10 cellular contexts compared by ENCODE assay signal in the genomic region with DNA sequence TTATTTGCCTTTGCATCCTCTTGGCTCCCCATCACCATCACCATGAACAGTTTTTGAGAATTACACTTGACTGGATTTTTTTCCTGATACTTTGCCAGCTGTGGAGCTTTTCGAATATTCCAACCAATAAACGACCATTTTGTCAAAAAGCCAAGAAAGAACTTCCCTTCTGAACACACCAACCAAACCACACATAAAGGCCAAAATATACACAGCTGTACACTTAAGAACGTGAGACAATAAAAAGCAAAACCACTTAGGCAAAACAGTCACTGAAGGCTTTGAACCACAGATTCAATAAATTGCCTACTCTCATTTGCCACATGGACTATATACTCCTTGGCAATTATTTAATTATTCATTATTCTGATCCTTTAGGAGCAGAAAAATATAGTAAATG. TPM values are rescaled to one million over a fixed set of nuclear protein-coding genes. Genes with fewer than 3 reads are reported as not detected.
DNase-seq lines count a peak whose midpoint lies in the region; ATAC-seq, FAIRE-seq and TF ChIP-seq lines count a peak whose summit lies in the region.
"Had no signal": no experiment of that assay in that cellular context is flagged by ENCODE, and none has a peak within 500 bp of the region (broad histone marks: within the 10 kb centered on the region; RNA-seq: fewer than 3 reads in every experiment).

No MANE protein-coding gene starts in this region.

- CTCF ChIA-PET in K562 (lab: Yijun Ruan, JAX; ENCODE audit: low intra/inter-chr PET ratio) = no interaction called here

- peaks cover 56% of the 10 kb centered on the region for H3K4me1 Mint-ChIP-seq in activated naive CD4-positive, alpha-beta T cell treated with anti-CD3 and anti-CD28 coated beads, Interleukin-2, amount 50 U/mL, for 24 hours

- no peaks in the 10 kb centered on the region for H3K27me3 ChIP-seq in K562 (ENCODE audit: control insufficient read depth in 2 of 2, insufficient read depth in 2 of 2, low read length in 2 of 2)
- no peaks in the 10 kb centered on the region for H3K27me3 ChIP-seq in vagina
- H3K27me3 ChIP-seq: ascending aorta had no signal

- WGBS in K562 (ENCODE audit: insufficient coverage, low coverage, missing lambda C conversion rate) = 0% methylated on average over 3 of the region's 3 CpGs

- POLR2A ChIA-PET in K562 (lab: Yijun Ruan, JAX) = interaction anchor here (0.7 to 4.0 kb wide), 6 partner anchors 14 to 242 kb away, joined by 3 to 81 read pairs (median 4); partner anchors contain the start of genes OXA1L and PSMB5

- peak overlapping the region; percentile 75; the same call in 1 of the 2 replicates for H2AFZ ChIP-seq in K562 (ENCODE audit: low read depth, low read length)

- no peak for TF ChIP-seq EP300 in K562 (IDR thresholded peaks at IDR 0.05; ENCODE audit: low read length)

- peak overlapping the region; percentile 84 for H3K4me2 ChIP-seq in K562 (ENCODE audit: insufficient read depth, low read length)

- DNase-seq in activated naive CD4-positive, alpha-beta T cell treated with anti-CD3 and anti-CD28 coated beads, Interleukin-2, amount 50 U/mL, for 16 hours = no peak
- DNase-seq in NCI-H446 (lab: John Stamatoyannopoulos, UW) = peak; percentile 21 to 71
- peak in 1 of 4 experiments; percentile 31 for DNase-seq in K562 (ENCODE audit: extremely low read depth in 1 of 4, low spot score in 3 of 4)
- DNase-seq in vagina (ENCODE audit: extremely low spot score in 2 of 2) = no peak
- no peak for DNase-seq in pons (ENCODE audit: low spot score)
- DNase-seq in activated effector memory CD4-positive, alpha-beta T cell treated with Interleukin-2 at 50 U/mL for 16 hours = no peak

- in situ Hi-C loops in K562 (cut with MboI) = no loop called here

- ATAC-seq in K562 (no peak), GM18517 (IDR thresholded peaks at IDR 0.05; ENCODE audit: unreplicated experiment) (no peak)

- H3K27ac ChIP-seq in K562 (ENCODE audit: extremely low read depth, low read depth, low read length) (peak overlapping the region; percentile 97), vagina (peak overlapping the region; percentile 83)

- H3K36me3 ChIP-seq in K562 (ENCODE audit: control insufficient read depth, insufficient read depth, low read length) (no peaks in the 10 kb centered on the region), vagina (no peaks in the 10 kb centered on the region)
- H3K36me3 ChIP-seq: ascending aorta had no signal

- H3K27ac Mint-ChIP-seq in activated naive CD4-positive, alpha-beta T cell treated with anti-CD3 and anti-CD28 coated beads, Interleukin-2, amount 50 U/mL, for 24 hours = peak overlapping the region; percentile 48

- H4K20me1 ChIP-seq in K562 (replicated peaks; ENCODE audit: control insufficient read depth, insufficient read depth, low read length) = no peaks in the 10 kb centered on the region

- peaks cover 24 to 40% of the 10 kb centered on the region in 2 experiments for H3K4me1 ChIP-seq in K562 (replicated peaks in 1 of 2; ENCODE audit: control insufficient read depth in 2 of 2, insufficient read depth in 2 of 2, low read length in 2 of 2)
- peaks cover 18% of the 10 kb centered on the region for H3K4me1 ChIP-seq in vagina

- peak overlapping the region; percentile 93 for H3K4me3 Mint-ChIP-seq in activated naive CD4-positive, alpha-beta T cell treated with anti-CD3 and anti-CD28 coated beads, Interleukin-2, amount 50 U/mL, for 24 hours

- no peak for FAIRE-seq in K562 (lab: Jason Lieb, UNC)
- FAIRE-seq: H1 had no signal

- TF ChIP-seq CTCF in K562 (IDR thresholded peaks at IDR 0.05 in 2 of 3, conservative IDR thresholded peaks at IDR 0.05 in 1 of 3; ENCODE audit: insufficient read depth in 2 of 3, low read depth in 1 of 3, low read length in 3 of 3) (no peak), vagina (IDR thresholded peaks at IDR 0.05) (no peak)

- H3K27me3 Mint-ChIP-seq in activated naive CD4-positive, alpha-beta T cell treated with anti-CD3 and anti-CD28 coated beads, Interleukin-2, amount 50 U/mL, for 24 hours = no peaks in the 10 kb centered on the region

- H3K4me3 ChIP-seq in K562 (peak overlapping the region; percentile 43), vagina (no peak overlapping the region)

- no peaks in the 10 kb centered on the region for H3K36me3 Mint-ChIP-seq in activated naive CD4-positive, alpha-beta T cell treated with anti-CD3 and anti-CD28 coated beads, Interleukin-2, amount 50 U/mL, for 24 hours

- H3K9me3 Mint-ChIP-seq in activated naive CD4-positive, alpha-beta T cell treated with anti-CD3 and anti-CD28 coated beads, Interleukin-2, amount 50 U/mL, for 24 hours = no peaks in the 10 kb centered on the region

- BruUV-seq in K562 (replicated peaks; lab: Mats Ljungman, UMichigan) = no TSS peak

- no peak for TF ChIP-seq POLR2A in K562 (conservative IDR thresholded peaks at IDR 0.05)
- no peak for TF ChIP-seq POLR2A in vagina (IDR thresholded peaks at IDR 0.05)

- no peaks in the 10 kb centered on the region for H3K9me1 ChIP-seq in K562 (ENCODE audit: control insufficient read depth, insufficient read depth, low read length)

- H3K9ac ChIP-seq in K562 (ENCODE audit: insufficient read depth in 1 of 2, low read depth in 2 of 2, low read length in 2 of 2) = peak overlapping the region in 1 of 2 experiments; percentile 92; a peak in 2 of 4 replicates

- intact Hi-C loops in K562 (cut with micrococcal nuclease) (no loop called here), vagina (cut with DNase I) (loop anchor here (5.0 kb wide), 1 partner anchor 1398 kb away; no protein-coding TSS in a partner anchor)

- TF ChIP-seq RAD21 in K562 (CRISPR knock-in tag; conservative IDR thresholded peaks at IDR 0.05 in 1 of 2, IDR thresholded peaks at IDR 0.05 in 1 of 2) = no peak

- H3K79me2 ChIP-seq in K562 (ENCODE audit: control insufficient read depth, insufficient read depth, low read length) = peaks cover 43% of the 10 kb centered on the region

- H3K9me3 ChIP-seq in K562 (replicated peaks; ENCODE audit: control insufficient read depth, insufficient read depth, low read depth, low read length) (no peaks in the 10 kb centered on the region), vagina (no peaks in the 10 kb centered on the region)
- H3K9me3 ChIP-seq: ascending aorta had no signal

RNA-seq across cellular contexts. Expression of gene C14orf93, which starts 1.1 kb away (rescaled TPM):
- total RNA-seq in K562 (2011; cell fraction: chromatin; rRNA removed; ENCODE audit: low replicate concordance) = 17.1 and 22.1 TPM in 2 replicates
- 11.1 and 12.5 TPM in 2 replicates for total RNA-seq in K562 (2011; cell fraction: nucleolus; rRNA removed)
- total RNA-seq in K562 (2011; cell fraction: nucleoplasm; rRNA removed) = 12.4 and 13.6 TPM in 2 replicates
- total RNA-seq in K562 (2014; rRNA removed) (17.0 and 18.7 TPM in 2 replicates), K562 (2014; rRNA removed; fragmentation: Illumina TruSeq; extraction: Trizol) (11.1 and 12.9 TPM in 2 replicates), K562 (2015; rRNA removed; fragmentation: Illumina TruSeq; extraction: Trizol) (11.8 and 14.8 TPM in 2 replicates), K562 (2021) (15.9 and 16.1 TPM in 2 replicates), vagina (16.0 TPM)
- polyA plus RNA-seq in K562 (2011; rRNA removed) (20.4 and 23.1 TPM in 2 replicates), K562 (2014; fragmentation: Illumina TruSeq; extraction: Trizol) (22.0 and 26.3 TPM in 2 replicates), K562 (2014; fragmentation: Nextera tagmentation; extraction: Ambion mirVana) (1 to 10 TPM; 2.2 to 3.0 TPM), K562 (2014; rRNA removed) (22.4 and 24.3 TPM in 2 replicates)
- polyA plus RNA-seq in K562 (2011; cell fraction: cytosol; rRNA removed) = 24.5 and 29.4 TPM in 2 replicates
- 21.8 and 24.5 TPM in 2 replicates for polyA plus RNA-seq in K562 (2011; cell fraction: nucleus; rRNA removed)
- polyA plus RNA-seq in K562 (2012) = 11.8 and 23.7 TPM in 2 replicates
- 28.0 and 29.8 TPM in 2 replicates for polyA minus RNA-seq in K562 (2011; rRNA and poly(A)+ RNA removed)
- polyA minus RNA-seq in K562 (2011; cell fraction: cytosol; rRNA and poly(A)+ RNA removed) = 9.7 and 11.8 TPM in 2 replicates
- 5.3 and 7.0 TPM in 2 replicates for polyA minus RNA-seq in K562 (2011; cell fraction: nucleus; rRNA and poly(A)+ RNA removed)

RNA-seq across cellular contexts. Expression of gene PSMB5, which starts 25.9 kb away (rescaled TPM):
- 49.0 and 108 TPM in 2 replicates for total RNA-seq in K562 (2011; cell fraction: chromatin; rRNA removed; ENCODE audit: low replicate concordance)
- total RNA-seq in K562 (2011; cell fraction: nucleolus; rRNA removed) = 166 and 172 TPM in 2 replicates
- total RNA-seq in K562 (2011; cell fraction: nucleoplasm; rRNA removed) = 110 and 115 TPM in 2 replicates
- total RNA-seq in K562 (2014; rRNA removed) (279 and 297 TPM in 2 replicates), K562 (2014; rRNA removed; fragmentation: Illumina TruSeq; extraction: Trizol) (204 and 223 TPM in 2 replicates), K562 (2015; rRNA removed; fragmentation: Illumina TruSeq; extraction: Trizol) (210 and 212 TPM in 2 replicates), K562 (2021) (198 and 218 TPM in 2 replicates), vagina (92.8 TPM)
- polyA plus RNA-seq in K562 (2011; rRNA removed) (273 and 285 TPM in 2 replicates), K562 (2014; fragmentation: Illumina TruSeq; extraction: Trizol) (194 and 201 TPM in 2 replicates), K562 (2014; fragmentation: Nextera tagmentation; extraction: Ambion mirVana) (1,000 to 10,000 TPM; 1,679 to 1,870 TPM), K562 (2014; rRNA removed) (249 and 269 TPM in 2 replicates)
- polyA plus RNA-seq in K562 (2011; cell fraction: cytosol; rRNA removed) = 421 and 454 TPM in 2 replicates
- polyA plus RNA-seq in K562 (2011; cell fraction: nucleus; rRNA removed) = 100 and 125 TPM in 2 replicates
- 194 and 217 TPM in 2 replicates for polyA plus RNA-seq in K562 (2012)
- 242 and 304 TPM in 2 replicates for polyA minus RNA-seq in K562 (2011; rRNA and poly(A)+ RNA removed)
- 130 and 188 TPM in 2 replicates for polyA minus RNA-seq in K562 (2011; cell fraction: cytosol; rRNA and poly(A)+ RNA removed)
- polyA minus RNA-seq in K562 (2011; cell fraction: nucleus; rRNA and poly(A)+ RNA removed) = 61.7 and 82.4 TPM in 2 replicates

RNA-seq across cellular contexts. Expression of gene AJUBA, which starts 26.5 kb away (rescaled TPM):
- 12.8 and 18.9 TPM in 2 replicates for total RNA-seq in K562 (2011; cell fraction: chromatin; rRNA removed; ENCODE audit: low replicate concordance)
- 9.2 and 10.0 TPM in 2 replicates for total RNA-seq in K562 (2011; cell fraction: nucleolus; rRNA removed)
- 10.9 and 18.6 TPM in 2 replicates for total RNA-seq in K562 (2011; cell fraction: nucleoplasm; rRNA removed)
- total RNA-seq in K562 (2014; rRNA removed) = 3.3 and 5.3 TPM in 2 replicates
- 3.1 and 3.2 TPM in 2 replicates for total RNA-seq in K562 (2014; rRNA removed; fragmentation: Illumina TruSeq; extraction: Trizol)
- 1.5 and 1.8 TPM in 2 replicates for total RNA-seq in K562 (2015; rRNA removed; fragmentation: Illumina TruSeq; extraction: Trizol)
- 2.9 and 4.3 TPM in 2 replicates for total RNA-seq in K562 (2021)
- polyA plus RNA-seq in K562 (2011; rRNA removed) = 4.7 and 6.4 TPM in 2 replicates
- polyA plus RNA-seq in K562 (2011; cell fraction: cytosol; rRNA removed) = 3.5 and 5.2 TPM in 2 replicates
- 7.3 and 10.0 TPM in 2 replicates for polyA plus RNA-seq in K562 (2011; cell fraction: nucleus; rRNA removed)
- polyA plus RNA-seq in K562 (2012) = 3.0 and 13.8 TPM in 2 replicates
- 2.3 and 2.8 TPM in 2 replicates for polyA plus RNA-seq in K562 (2014; fragmentation: Illumina TruSeq; extraction: Trizol)
- 1 to 10 TPM in 1 of 2 experiments, under 1 TPM in 1; 0.73 to 1.6 TPM for polyA plus RNA-seq in K562 (2014; fragmentation: Nextera tagmentation; extraction: Ambion mirVana)
- polyA plus RNA-seq in K562 (2014; rRNA removed) = 2.0 and 2.2 TPM in 2 replicates
- polyA minus RNA-seq in K562 (2011; rRNA and poly(A)+ RNA removed) = 10.0 and 10.6 TPM in 2 replicates
- polyA minus RNA-seq in K562 (2011; cell fraction: cytosol; rRNA and poly(A)+ RNA removed) = 3.7 and 4.5 TPM in 2 replicates
- 4.7 and 9.6 TPM in 2 replicates for polyA minus RNA-seq in K562 (2011; cell fraction: nucleus; rRNA and poly(A)+ RNA removed)
- total RNA-seq in vagina = 21.9 TPM

RNA-seq across cellular contexts. Expression of gene PSMB11, which starts 33.2 kb away (rescaled TPM):
- not detected in 2 replicates for total RNA-seq in K562 (2011; cell fraction: chromatin; rRNA removed; ENCODE audit: low replicate concordance)
- 0.17 TPM in 1 of 2 replicates, not detected in the other for total RNA-seq in K562 (2011; cell fraction: nucleolus; rRNA removed)
- total RNA-seq in K562 (2011; cell fraction: nucleoplasm; rRNA removed) = not detected in 2 replicates
- total RNA-seq in K562 (2014; rRNA removed) = not detected in 2 replicates
- not detected in 2 replicates for total RNA-seq in K562 (2014; rRNA removed; fragmentation: Illumina TruSeq; extraction: Trizol)
- not detected in 2 replicates for total RNA-seq in K562 (2015; rRNA removed; fragmentation: Illumina TruSeq; extraction: Trizol)
- total RNA-seq in K562 (2021) = not detected in 2 replicates
- polyA plus RNA-seq in K562 (2011; rRNA removed) = not detected in 2 replicates
- 0.06 TPM in 1 of 2 replicates, not detected in the other for polyA plus RNA-seq in K562 (2011; cell fraction: cytosol; rRNA removed)
- polyA plus RNA-seq in K562 (2011; cell fraction: nucleus; rRNA removed) = not detected in 2 replicates
- polyA plus RNA-seq in K562 (2012) = not detected in 2 replicates
- not detected in 2 replicates for polyA plus RNA-seq in K562 (2014; fragmentation: Illumina TruSeq; extraction: Trizol)
- polyA plus RNA-seq in K562 (2014; fragmentation: Nextera tagmentation; extraction: Ambion mirVana) = not detected
- not detected in 2 replicates for polyA plus RNA-seq in K562 (2014; rRNA removed)
- not detected in 2 replicates for polyA minus RNA-seq in K562 (2011; rRNA and poly(A)+ RNA removed)
- polyA minus RNA-seq in K562 (2011; cell fraction: cytosol; rRNA and poly(A)+ RNA removed) = not detected in 2 replicates
- not detected in 2 replicates for polyA minus RNA-seq in K562 (2011; cell fraction: nucleus; rRNA and poly(A)+ RNA removed)
- not detected for total RNA-seq in vagina
- total RNA-seq: ascending aorta, H1 had no signal
- polyA plus RNA-seq: H1 had no signal

RNA-seq across cellular contexts. Expression of gene CDH24, which starts 48.5 kb away (rescaled TPM):
- 31.5 and 72.4 TPM in 2 replicates for total RNA-seq in K562 (2011; cell fraction: chromatin; rRNA removed; ENCODE audit: low replicate concordance)
- 45.5 and 46.5 TPM in 2 replicates for total RNA-seq in K562 (2011; cell fraction: nucleolus; rRNA removed)
- total RNA-seq in K562 (2011; cell fraction: nucleoplasm; rRNA removed) = 33.9 and 37.3 TPM in 2 replicates
- total RNA-seq in K562 (2014; rRNA removed) (4.9 and 6.6 TPM in 2 replicates), K562 (2014; rRNA removed; fragmentation: Illumina TruSeq; extraction: Trizol) (2.4 and 3.0 TPM in 2 replicates), K562 (2015; rRNA removed; fragmentation: Illumina TruSeq; extraction: Trizol) (3.6 and 4.0 TPM in 2 replicates), K562 (2021) (11.1 and 12.8 TPM in 2 replicates), vagina (5.4 TPM)
- polyA plus RNA-seq in K562 (2011; rRNA removed) (6.5 and 11.1 TPM in 2 replicates), K562 (2014; fragmentation: Illumina TruSeq; extraction: Trizol) (8.1 and 9.2 TPM in 2 replicates), K562 (2014; fragmentation: Nextera tagmentation; extraction: Ambion mirVana) (under 1 TPM; 0.04 to 0.10 TPM), K562 (2014; rRNA removed) (15.5 and 16.2 TPM in 2 replicates)
- 10.1 and 17.2 TPM in 2 replicates for polyA plus RNA-seq in K562 (2011; cell fraction: cytosol; rRNA removed)
- 66.1 and 112 TPM in 2 replicates for polyA plus RNA-seq in K562 (2011; cell fraction: nucleus; rRNA removed)
- polyA plus RNA-seq in K562 (2012) = 7.5 and 9.6 TPM in 2 replicates
- 3.6 and 5.3 TPM in 2 replicates for polyA minus RNA-seq in K562 (2011; rRNA and poly(A)+ RNA removed)
- 4.9 and 7.6 TPM in 2 replicates for polyA minus RNA-seq in K562 (2011; cell fraction: cytosol; rRNA and poly(A)+ RNA removed)
- 8.7 and 10.5 TPM in 2 replicates for polyA minus RNA-seq in K562 (2011; cell fraction: nucleus; rRNA and poly(A)+ RNA removed)

Comparison
In these comparisons a context has a peak if more than half of its experiments do, and no peak if none do; other contexts are left out.
1. DNase-seq: peak in NCI-H446 (2 of 2); none in activated naive CD4-positive, alpha-beta T cell treated with anti-CD3 and anti-CD28 coated beads, Interleukin-2, amount 50 U/mL, for 16 hours (single experiment), vagina (0 of 2), pons (single experiment) and activated effector memory CD4-positive, alpha-beta T cell treated with Interleukin-2 at 50 U/mL for 16 hours (single experiment).